ENCODE assay signal across 25 cellular contexts in the genomic region with DNA sequence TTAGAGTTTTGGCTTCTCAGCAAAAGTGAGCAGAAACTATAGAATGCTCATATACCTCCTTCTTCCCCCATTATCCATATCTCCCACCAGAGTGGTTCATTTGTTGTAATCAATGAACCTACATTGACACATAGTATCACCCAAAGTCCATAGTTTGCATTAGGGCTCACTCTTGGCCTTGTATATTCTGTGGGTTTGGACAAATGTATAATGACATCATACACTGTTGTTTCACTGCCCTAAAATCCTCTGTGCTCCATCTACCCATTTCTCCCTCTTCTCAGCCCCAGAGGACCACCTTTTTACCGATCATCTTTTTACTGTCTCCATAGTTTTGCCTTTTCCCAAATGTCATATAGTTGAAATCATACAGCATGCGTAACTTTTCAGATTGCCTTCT.
"Had no signal": no experiment of that assay in that cellular context is flagged by ENCODE, and none has a peak within 500 bp of the region (broad histone marks: within the 10 kb centered on the region; RNA-seq: fewer than 3 reads in every experiment).

No MANE protein-coding gene starts in this region.

- H3K4me3 Mint-ChIP-seq: activated CD4-positive, alpha-beta memory T cell treated with anti-CD3 and anti-CD28 coated beads, Interleukin-2, amount 10 ng/mL, durations not matched to agents 7 days and 5 days; activated T-cell treated with anti-CD3 and anti-CD28 coated beads, Interleukin-2, amount 50 U/mL, for 24 hours; brain; dendritic cell treated with granulocyte-macrophage colony-stimulating factor and Interleukin-4, amounts not matched to agents 40 ng/mL and 50 ng/mL, for 4 days; T-helper 17 cell had no signal

- DNase-seq: activated CD4-positive, alpha-beta memory T cell treated with anti-CD3 and anti-CD28 coated beads, Interleukin-2, amount 10 ng/mL, durations not matched to agents 7 days and 5 days; activated CD4-positive, alpha-beta T cell treated with anti-CD3 and anti-CD28 coated beads for 48 hours; activated naive CD4-positive, alpha-beta T cell; activated T-cell treated with anti-CD3 and anti-CD28 coated beads, Interleukin-2, amount 50 U/mL, for 24 hours; aorta; caudate nucleus; effector CD4-positive, alpha-beta T cell; foreskin fibroblast; lower lobe of right lung; mesendoderm; mucosa of descending colon; retina; spleen; stimulated activated CD4-positive, alpha-beta T cell treated with anti-CD3 and anti-CD28 coated beads, Interleukin-4, amount 100 ng/mL, for 1 hour; stimulated activated naive CD4-positive, alpha-beta T cell; T-helper 17 cell; testis; trophoblast cell had no signal

- H3K27me3 ChIP-seq: spleen, testis, vagina had no signal

- H3K9me3 Mint-ChIP-seq: activated CD4-positive, alpha-beta memory T cell treated with anti-CD3 and anti-CD28 coated beads, Interleukin-2, amount 10 ng/mL, durations not matched to agents 7 days and 5 days; activated T-cell treated with anti-CD3 and anti-CD28 coated beads, Interleukin-2, amount 50 U/mL, for 24 hours; activated T-helper 2 cell treated with anti-CD3 and anti-CD28 coated beads, Interferon-gamma antibody, Interleukin-2, Interleukin-4, amounts not matched to agents 10 μg/mL and 5 μg/mL and 100 μg/mL, durations not matched to agents 14 hours and 24 hours and 36 hours; brain; dendritic cell treated with granulocyte-macrophage colony-stimulating factor and Interleukin-4, amounts not matched to agents 40 ng/mL and 50 ng/mL, for 4 days had no signal

- H3K4me3 ChIP-seq: lower lobe of right lung, mucosa of descending colon, spleen, testis, vagina had no signal

- H3K27ac ChIP-seq: lower lobe of right lung, spleen, testis, vagina had no signal

- H3K9me3 ChIP-seq: lower lobe of right lung, mucosa of descending colon, spleen, testis, vagina had no signal

- H3K27ac Mint-ChIP-seq: activated CD4-positive, alpha-beta memory T cell treated with anti-CD3 and anti-CD28 coated beads, Interleukin-2, amount 10 ng/mL, durations not matched to agents 7 days and 5 days; activated T-cell treated with anti-CD3 and anti-CD28 coated beads, Interleukin-2, amount 50 U/mL, for 24 hours; activated T-helper 2 cell treated with anti-CD3 and anti-CD28 coated beads, Interferon-gamma antibody, Interleukin-2, Interleukin-4, amounts not matched to agents 10 μg/mL and 5 μg/mL and 100 μg/mL, durations not matched to agents 14 hours and 24 hours and 36 hours; dendritic cell treated with granulocyte-macrophage colony-stimulating factor and Interleukin-4, amounts not matched to agents 40 ng/mL and 50 ng/mL, for 4 days; progenitor cell of endocrine pancreas had no signal

- H3K36me3 ChIP-seq: lower lobe of right lung, spleen, vagina had no signal

- ATAC-seq: lower lobe of right lung, mucosa of descending colon, T-helper 17 cell had no signal

- H3K4me1 ChIP-seq: testis, vagina had no signal

- H3K27me3 Mint-ChIP-seq: activated CD4-positive, alpha-beta memory T cell treated with anti-CD3 and anti-CD28 coated beads, Interleukin-2, amount 10 ng/mL, durations not matched to agents 7 days and 5 days; activated T-cell treated with anti-CD3 and anti-CD28 coated beads, Interleukin-2, amount 50 U/mL, for 24 hours; progenitor cell of endocrine pancreas; T-helper 17 cell had no signal

- H3K36me3 Mint-ChIP-seq: brain had no signal

- FAIRE-seq: endometrium, keratinocyte had no signal
